8 cellular contexts compared by ENCODE assay signal in genomic region chr9:33076360-33077004, GRCh38. TPM values are rescaled to one million over a fixed set of nuclear protein-coding genes. Genes with fewer than 3 reads are reported as not detected.
DNase-seq lines count a peak whose midpoint lies in the region; ATAC-seq and TF ChIP-seq lines count a peak whose summit lies in the region.

Gene SMU1 (minus strand): TSS chr9:33076674. CDS start chr9:33076608, 66 bp downstream.

- H3K36me3 ChIP-seq in adipocyte (ENCODE audit: control insufficient read depth, insufficient read depth, low read length, severe bottlenecking) (peaks cover 22% of the 10 kb centered on the region), cardiac muscle cell (peaks cover 14% of the 10 kb centered on the region), parathyroid adenoma (ENCODE audit: control insufficient read depth, insufficient read depth, low read length) (no peaks in the 10 kb centered on the region), tibial nerve (peaks cover 0 to 24% (median 0%) of the 10 kb centered on the region in 3 donors)

- H3K4me3 ChIP-seq in GM12875 (ENCODE audit: low read depth, low read length): peak within 1 kb of the TSS; percentile 69
- peak within 1 kb of the TSS; percentile 99 for H3K4me3 ChIP-seq in adipocyte (ENCODE audit: low read length)
- H3K4me3 ChIP-seq in cardiac muscle cell: peak within 1 kb of the TSS; percentile 77
- peak within 1 kb of the TSS; percentile 82 for H3K4me3 ChIP-seq in parathyroid adenoma (ENCODE audit: low read depth, low read length)
- peak within 1 kb of the TSS; percentile 67 to 82 (median 74) for H3K4me3 ChIP-seq in tibial nerve

- peak within 1 kb of the TSS; percentile 77 for H2AFZ ChIP-seq in parathyroid adenoma

- 0% methylated on average over 44 of the region's 45 CpGs for WGBS in tibial nerve, 2 donors

- no peaks in the 10 kb centered on the region for H3K27me3 ChIP-seq in adipocyte (replicated peaks; ENCODE audit: control insufficient read depth, insufficient read depth, low read length)
- no peaks in the 10 kb centered on the region for H3K27me3 ChIP-seq in cardiac muscle cell
- no peaks in the 10 kb centered on the region for H3K27me3 ChIP-seq in parathyroid adenoma (ENCODE audit: control insufficient read depth, insufficient read depth, low read length)
- no peaks in the 10 kb centered on the region for H3K27me3 ChIP-seq in tibial nerve

- peak; percentile 100 for ATAC-seq in HG02798 (IDR thresholded peaks at IDR 0.05; ENCODE audit: poor library complexity, unreplicated experiment)

- H3K9me3 ChIP-seq in adipocyte (ENCODE audit: control insufficient read depth, low read length) (no peaks in the 10 kb centered on the region), cardiac muscle cell (ENCODE audit: low read depth) (no peaks in the 10 kb centered on the region), parathyroid adenoma (ENCODE audit: control insufficient read depth, low read length) (no peaks in the 10 kb centered on the region), tibial nerve (no peaks in the 10 kb centered on the region)

- H3K9ac ChIP-seq in adipocyte (ENCODE audit: low read length) (peak within 1 kb of the TSS; percentile 96), parathyroid adenoma (peak within 1 kb of the TSS; percentile 72)

- H3K27ac ChIP-seq in cardiac muscle cell: peak within 1 kb of the TSS; percentile 92
- peak within 1 kb of the TSS; percentile 87 for H3K27ac ChIP-seq in parathyroid adenoma
- peak within 1 kb of the TSS; percentile 76 to 96 (median 94) for H3K27ac ChIP-seq in tibial nerve

- no peaks in the 10 kb centered on the region for H3K79me2 ChIP-seq in parathyroid adenoma

- H3K4me2 ChIP-seq in parathyroid adenoma (ENCODE audit: low read length): peak within 1 kb of the TSS; percentile 51

- peak; percentile 57 to 86 for TF ChIP-seq POLR2A in tibial nerve (IDR thresholded peaks at IDR 0.05)

- H3K4me1 ChIP-seq in adipocyte (ENCODE audit: control insufficient read depth, insufficient read depth, low read length) (peaks cover 15% of the 10 kb centered on the region), cardiac muscle cell (ENCODE audit: low read depth) (peaks cover 5% of the 10 kb centered on the region), parathyroid adenoma (no peaks in the 10 kb centered on the region), tibial nerve (peaks cover 0 to 34% (median 6%) of the 10 kb centered on the region in 4 donors)

- TF ChIP-seq EP300 in tibial nerve (IDR thresholded peaks at IDR 0.05): peak; percentile 88 to 97

- peak; percentile 98 for DNase-seq in NCI-H1436 (lab: John Stamatoyannopoulos, UW)
- peak; percentile 94 for DNase-seq in T follicular helper cell (ENCODE audit: low read depth)
- peak; percentile 99 for DNase-seq in adipocyte (ENCODE audit: low read depth)
- peak; percentile 97 to 98 for DNase-seq in cardiac muscle cell (ENCODE audit: low read depth in 1 of 2, low spot score in 1 of 2)
- peak; percentile 93 for DNase-seq in tibial nerve (ENCODE audit: low spot score in 2 of 2)

- no peak for TF ChIP-seq CTCF in GM12875 (IDR thresholded peaks at IDR 0.05; ENCODE audit: borderline replicate concordance, insufficient read depth, low read depth, low read length)
- no peak for TF ChIP-seq CTCF in cardiac muscle cell (IDR thresholded peaks at IDR 0.05; ENCODE audit: low read depth, low read length)
- no peak for TF ChIP-seq CTCF in parathyroid adenoma (IDR thresholded peaks at IDR 0.05)
- peak in 1 of 5 experiments; percentile 23 for TF ChIP-seq CTCF in tibial nerve (IDR thresholded peaks at IDR 0.05)

RNA-seq across cellular contexts. Expression of gene SMU1, which starts in this region (rescaled TPM):
- total RNA-seq in cardiac muscle cell: 16.4 and 17.6 TPM in 2 replicates
- polyA plus RNA-seq in cardiac muscle cell: 16.4 and 25.0 TPM in 2 replicates
- 10 to 100 TPM; 15.1 to 19.9 (median 16.8) TPM for total RNA-seq in tibial nerve

Comparison
In these comparisons a context has a peak if more than half of its experiments do, and no peak if none do; other contexts are left out.
1. Peak in every context shown above with its lines: DNase-seq, ATAC-seq, H3K4me3 ChIP-seq and H3K27ac ChIP-seq.